In genomic region chr19:6890938-6891337, GRCh38 we compare ENCODE assay signal across 16 cellular contexts. TPM values are rescaled to one million over a fixed set of nuclear protein-coding genes. Genes with fewer than 3 reads are reported as not detected.
DNase-seq lines count a peak whose midpoint lies in the region; ATAC-seq and TF ChIP-seq lines count a peak whose summit lies in the region.
"Had no signal": no experiment of that assay in that cellular context is flagged by ENCODE, and none has a peak within 500 bp of the region (broad histone marks: within the 10 kb centered on the region; RNA-seq: fewer than 3 reads in every experiment).

No MANE protein-coding gene starts in this region.

- no peak overlapping the region for H3K4me3 ChIP-seq in foreskin fibroblast (ENCODE audit: low read depth in 1 of 2, low read length in 2 of 2)
- H3K4me3 ChIP-seq: upper lobe of right lung had no signal

- peak; percentile 32 to 37 for DNase-seq in activated CD4-positive, alpha-beta T cell treated with anti-CD3 and anti-CD28 coated beads for 24 hours (ENCODE audit: low read depth in 2 of 2)
- no peak for DNase-seq in activated CD4-positive, alpha-beta T cell treated with anti-CD3 and anti-CD28 coated beads for 1 hour
- DNase-seq in activated T-cell treated with anti-CD3 and anti-CD28 coated beads, Interleukin-2, amount 50 U/mL, for 72 hours = peak; percentile 43 to 54
- peak in 9 of 10 donors; percentile 10 to 69 (median 43) for DNase-seq in naive thymus-derived CD8-positive, alpha-beta T cell
- peak; percentile 16 for DNase-seq in stimulated activated naive CD4-positive, alpha-beta T cell treated with Interleukin-2 at 50 U/mL for 16 hours (lab: John Stamatoyannopoulos, UW)
- DNase-seq in MV-4-11 (lab: John Stamatoyannopoulos, UW) (no peak), ecto neural progenitor cell (ENCODE audit: low spot score) (no peak), foreskin fibroblast (no peak)
- DNase-seq: 8988T, head of caudate nucleus, NCI-H1105 treated with DMSO at 0.1 percent for 48 hours, NCI-H446 treated with DMSO at 0.1 percent for 48 hours, upper lobe of right lung had no signal

- POLR2A ChIA-PET in naive thymus-derived CD8-positive, alpha-beta T cell (lab: Charles Lee) = interaction anchor here (0.6 to 3.3 kb wide), 22 partner anchors 10 to 463 kb away, joined by 3 to 40 read pairs (median 6); partner anchors contain the start of genes ARHGEF18, GPR108 and ZNF557

- peak; percentile 16 to 36 for ATAC-seq in activated T-cell treated with anti-CD3 and anti-CD28 coated beads, Interleukin-2, amount 50 U/mL, for 72 hours (replicated peaks in 1 of 2)
- ATAC-seq in naive thymus-derived CD8-positive, alpha-beta T cell = peak; percentile 7 to 52
- ATAC-seq: left lobe of liver, upper lobe of right lung had no signal

- peak overlapping the region; percentile 51 to 58 for H3K4me3 Mint-ChIP-seq in activated T-cell treated with anti-CD3 and anti-CD28 coated beads, Interleukin-2, amount 50 U/mL, for 72 hours
- peak overlapping the region; percentile 55 to 82 (median 74) for H3K4me3 Mint-ChIP-seq in naive thymus-derived CD8-positive, alpha-beta T cell

- H3K9me3 Mint-ChIP-seq in activated T-cell treated with anti-CD3 and anti-CD28 coated beads, Interleukin-2, amount 50 U/mL, for 72 hours = peaks cover 12 to 18% of the 10 kb centered on the region in 2 donors
- H3K9me3 Mint-ChIP-seq in naive thymus-derived CD8-positive, alpha-beta T cell = peaks cover 0 to 36% (median 25%) of the 10 kb centered on the region in 9 donors

- H3K4me1 Mint-ChIP-seq in activated T-cell treated with anti-CD3 and anti-CD28 coated beads, Interleukin-2, amount 50 U/mL, for 72 hours (ENCODE audit: low read depth) = peaks cover 76% of the 10 kb centered on the region
- peaks cover 62 to 88% (median 84%) of the 10 kb centered on the region in 4 donors for H3K4me1 Mint-ChIP-seq in naive thymus-derived CD8-positive, alpha-beta T cell

- H3K27ac Mint-ChIP-seq in activated T-cell treated with anti-CD3 and anti-CD28 coated beads, Interleukin-2, amount 50 U/mL, for 72 hours = peak overlapping the region; percentile 31
- H3K27ac Mint-ChIP-seq in naive thymus-derived CD8-positive, alpha-beta T cell = peak overlapping the region; percentile 81 to 97 (median 92)

- H3K27me3 Mint-ChIP-seq in activated T-cell treated with anti-CD3 and anti-CD28 coated beads, Interleukin-2, amount 50 U/mL, for 72 hours (ENCODE audit: low read depth) = no peaks in the 10 kb centered on the region
- peaks cover 0 to 4% (median 0%) of the 10 kb centered on the region in 5 donors for H3K27me3 Mint-ChIP-seq in naive thymus-derived CD8-positive, alpha-beta T cell

- peaks cover 32 to 39% of the 10 kb centered on the region in 2 donors for H3K36me3 Mint-ChIP-seq in activated T-cell treated with anti-CD3 and anti-CD28 coated beads, Interleukin-2, amount 50 U/mL, for 72 hours (ENCODE audit: insufficient read depth in 2 of 2)
- H3K36me3 Mint-ChIP-seq in naive thymus-derived CD8-positive, alpha-beta T cell = peaks cover 0 to 30% (median 10%) of the 10 kb centered on the region in 3 donors

- TF ChIP-seq CTCF in foreskin fibroblast (IDR thresholded peaks at IDR 0.05; ENCODE audit: low read depth, low read length) = no peak

RNA-seq across cellular contexts. Expression of gene ADGRE1, which starts 3.6 kb away (rescaled TPM):
- 10 to 100 TPM; 14.3 to 15.8 TPM for total RNA-seq in activated T-cell treated with anti-CD3 and anti-CD28 coated beads, Interleukin-2, amount 50 U/mL, for 72 hours
- total RNA-seq in naive thymus-derived CD8-positive, alpha-beta T cell = 1 to 10 TPM; 2.3 to 2.8 TPM
- polyA plus RNA-seq in naive thymus-derived CD8-positive, alpha-beta T cell = 1 to 10 TPM in 1 of 3 donors, under 1 TPM in 2; 0.35 to 2.5 (median 0.55) TPM
- total RNA-seq: bronchial epithelial cell, renal cortical epithelial cell had no signal

Comparison
In these comparisons a context has a peak if more than half of its experiments do, and no peak if none do; other contexts are left out.
1. DNase-seq: peak in activated CD4-positive, alpha-beta T cell treated with anti-CD3 and anti-CD28 coated beads for 24 hours (2 of 2), activated T-cell treated with anti-CD3 and anti-CD28 coated beads, Interleukin-2, amount 50 U/mL, for 72 hours (2 of 2), naive thymus-derived CD8-positive, alpha-beta T cell (9 of 10) and stimulated activated naive CD4-positive, alpha-beta T cell treated with Interleukin-2 at 50 U/mL for 16 hours (single experiment); none in activated CD4-positive, alpha-beta T cell treated with anti-CD3 and anti-CD28 coated beads for 1 hour (single experiment), MV-4-11 (single experiment), ecto neural progenitor cell (single experiment) and foreskin fibroblast (0 of 2).
2. RNA of gene ADGRE1, which starts 3.6 kb away (total RNA-seq): 14.3 to 15.8 TPM in activated T-cell treated with anti-CD3 and anti-CD28 coated beads, Interleukin-2, amount 50 U/mL, for 72 hours; 2.3 to 2.8 TPM in naive thymus-derived CD8-positive, alpha-beta T cell; every median in the first group is over 4 times any median in the second.